Comparison of ENCODE assay signal across 19 cellular contexts in the genomic region with DNA sequence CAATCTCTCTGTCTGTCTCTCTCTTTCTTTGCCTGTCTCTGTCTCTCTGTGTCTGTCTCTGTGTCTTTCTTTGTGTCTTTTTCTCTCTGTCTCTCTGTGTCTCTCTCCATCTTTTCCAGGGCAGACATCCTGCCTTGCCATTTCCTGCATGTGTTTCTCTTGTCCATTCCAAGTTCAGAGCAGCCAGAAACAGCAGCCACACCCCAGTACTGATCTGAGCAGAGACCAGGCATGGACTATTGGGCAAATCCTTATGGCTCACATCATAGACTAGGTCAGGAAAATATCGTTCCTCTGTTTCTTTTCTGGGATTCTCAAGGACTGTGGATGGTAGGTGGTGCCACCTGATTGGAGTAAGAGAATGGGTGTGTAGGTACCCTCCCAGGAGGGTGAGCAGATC.
DNase-seq lines count a peak whose midpoint lies in the region; ATAC-seq and TF ChIP-seq lines count a peak whose summit lies in the region.
"Had no signal": no experiment of that assay in that cellular context is flagged by ENCODE, and none has a peak within 500 bp of the region (broad histone marks: within the 10 kb centered on the region; RNA-seq: fewer than 3 reads in every experiment).

No MANE protein-coding gene starts in this region.

- H3K9me3 Mint-ChIP-seq in activated T-helper 1 cell treated with anti-CD3 and anti-CD28 coated beads, Interleukin-12 subunit alpha, Interleukin-12 subunit beta, Interleukin-2, Interleukin-4 antibody, amounts not matched to agents 30 ng/mL and 10 ng/mL and 1 ng/mL, durations not matched to agents 14 hours and 24 hours and 36 hours: no peaks in the 10 kb centered on the region
- H3K9me3 Mint-ChIP-seq: CD8-positive, alpha-beta T cell; HFFc6 had no signal

- H3K36me3 ChIP-seq in heart right ventricle (no peaks in the 10 kb centered on the region), suprapubic skin (no peaks in the 10 kb centered on the region)
- H3K36me3 ChIP-seq: BLaER1, HAP-1 had no signal

- no peak for DNase-seq in heart right ventricle
- no peak for DNase-seq in cardiac septum (ENCODE audit: low spot score)
- peak; percentile 27 for DNase-seq in AG08395 (ENCODE audit: low spot score)
- no peak for DNase-seq in activated T-helper 1 cell treated with anti-CD3 and anti-CD28 coated beads, Interleukin-12 subunit alpha, Interleukin-12 subunit beta, Interleukin-2, Interleukin-4 antibody, amounts not matched to agents 30 ng/mL and 10 ng/mL and 1 ng/mL, durations not matched to agents 14 hours and 24 hours and 36 hours (ENCODE audit: low spot score)
- peak; percentile 5 for DNase-seq in fibroblast of the aortic adventitia (ENCODE audit: low read depth)
- DNase-seq in suprapubic skin (ENCODE audit: low spot score in 2 of 2): no peak
- no peak for DNase-seq in MV-4-11 (lab: John Stamatoyannopoulos, UW)
- DNase-seq: Caco-2; CD4-positive, CD25-positive, alpha-beta regulatory T cell; CD8-positive, alpha-beta T cell; DMS153; DND-41; GOT3; HFFc6 had no signal

- no peak overlapping the region for H3K4me3 ChIP-seq in heart right ventricle
- no peak overlapping the region for H3K4me3 ChIP-seq in fibroblast of the aortic adventitia (ENCODE audit: low read depth, low read length)
- no peak overlapping the region for H3K4me3 ChIP-seq in suprapubic skin
- H3K4me3 ChIP-seq: BLaER1, HAP-1 had no signal

- no peaks in the 10 kb centered on the region for H3K4me1 Mint-ChIP-seq in activated T-helper 1 cell treated with anti-CD3 and anti-CD28 coated beads, Interleukin-12 subunit alpha, Interleukin-12 subunit beta, Interleukin-2, Interleukin-4 antibody, amounts not matched to agents 30 ng/mL and 10 ng/mL and 1 ng/mL, durations not matched to agents 14 hours and 24 hours and 36 hours (ENCODE audit: low read depth)
- H3K4me1 Mint-ChIP-seq: CD4-positive, CD25-positive, alpha-beta regulatory T cell had no signal

- intact Hi-C loops in heart right ventricle (cut with DNase I) (no loop called here), cardiac septum (cut with DNase I) (no loop called here)
- intact Hi-C loops in activated T-helper 1 cell treated with anti-CD3 and anti-CD28 coated beads, Interleukin-12 subunit alpha, Interleukin-12 subunit beta, Interleukin-2, Interleukin-4 antibody, amounts not matched to agents 30 ng/mL and 10 ng/mL and 1 ng/mL, durations not matched to agents 14 hours and 24 hours and 36 hours (cut with micrococcal nuclease): no loop called here

- ATAC-seq in heart right ventricle: peak in 6 of 8 donors; percentile 29 to 65 (median 51)
- ATAC-seq in HG03159 (IDR thresholded peaks at IDR 0.05; ENCODE audit: unreplicated experiment): no peak
- ATAC-seq: CD8-positive, alpha-beta T cell had no signal

- H3K9me3 ChIP-seq in heart right ventricle (peaks cover 0 to under 1% (median 0%) of the 10 kb centered on the region in 11 donors), suprapubic skin (no peaks in the 10 kb centered on the region)
- H3K9me3 ChIP-seq: BLaER1, Caco-2, HAP-1 had no signal

- no peak for TF ChIP-seq CTCF in heart right ventricle (IDR thresholded peaks at IDR 0.05)
- no peak for TF ChIP-seq CTCF in fibroblast of the aortic adventitia (IDR thresholded peaks at IDR 0.05; ENCODE audit: insufficient read depth, low read length)
- TF ChIP-seq CTCF in suprapubic skin (IDR thresholded peaks at IDR 0.05): no peak

- no peak overlapping the region for H3K4me3 Mint-ChIP-seq in activated T-helper 1 cell treated with anti-CD3 and anti-CD28 coated beads, Interleukin-12 subunit alpha, Interleukin-12 subunit beta, Interleukin-2, Interleukin-4 antibody, amounts not matched to agents 30 ng/mL and 10 ng/mL and 1 ng/mL, durations not matched to agents 14 hours and 24 hours and 36 hours
- H3K4me3 Mint-ChIP-seq: B cell; CD4-positive, CD25-positive, alpha-beta regulatory T cell; CD8-positive, alpha-beta T cell; HFFc6 had no signal

- TF ChIP-seq EP300 in suprapubic skin (IDR thresholded peaks at IDR 0.05): no peak

- H3K27ac Mint-ChIP-seq in activated T-helper 1 cell treated with anti-CD3 and anti-CD28 coated beads, Interleukin-12 subunit alpha, Interleukin-12 subunit beta, Interleukin-2, Interleukin-4 antibody, amounts not matched to agents 30 ng/mL and 10 ng/mL and 1 ng/mL, durations not matched to agents 14 hours and 24 hours and 36 hours: peak overlapping the region; percentile 49
- H3K27ac Mint-ChIP-seq: B cell; CD4-positive, CD25-positive, alpha-beta regulatory T cell; CD8-positive, alpha-beta T cell; HFFc6 had no signal

- no peaks in the 10 kb centered on the region for H3K36me3 Mint-ChIP-seq in activated T-helper 1 cell treated with anti-CD3 and anti-CD28 coated beads, Interleukin-12 subunit alpha, Interleukin-12 subunit beta, Interleukin-2, Interleukin-4 antibody, amounts not matched to agents 30 ng/mL and 10 ng/mL and 1 ng/mL, durations not matched to agents 14 hours and 24 hours and 36 hours (ENCODE audit: low read depth)
- H3K36me3 Mint-ChIP-seq: CD4-positive, CD25-positive, alpha-beta regulatory T cell; CD8-positive, alpha-beta T cell had no signal

- TF ChIP-seq POLR2A in suprapubic skin (IDR thresholded peaks at IDR 0.05): no peak

- H3K27me3 ChIP-seq in heart right ventricle (peaks cover 0 to 8% (median 0%) of the 10 kb centered on the region in 7 donors), suprapubic skin (peaks cover 12% of the 10 kb centered on the region)

- 46 to 48% methylated on average over 1 of the region's 1 CpG for WGBS in heart right ventricle, 2 donors
- WGBS in suprapubic skin: 64% methylated on average over 1 of the region's 1 CpG

- H3K4me1 ChIP-seq in heart right ventricle (peaks cover 0 to 7% (median 0%) of the 10 kb centered on the region in 9 donors), suprapubic skin (no peaks in the 10 kb centered on the region)
- H3K4me1 ChIP-seq: Caco-2, HAP-1 had no signal

- H3K27ac ChIP-seq in heart right ventricle (peak overlapping the region in 1 of 10 donors; percentile 20), suprapubic skin (no peak overlapping the region)
- H3K27ac ChIP-seq: BLaER1, C4-2B had no signal

- peaks cover 21% of the 10 kb centered on the region for H3K27me3 Mint-ChIP-seq in activated T-helper 1 cell treated with anti-CD3 and anti-CD28 coated beads, Interleukin-12 subunit alpha, Interleukin-12 subunit beta, Interleukin-2, Interleukin-4 antibody, amounts not matched to agents 30 ng/mL and 10 ng/mL and 1 ng/mL, durations not matched to agents 14 hours and 24 hours and 36 hours (ENCODE audit: insufficient read depth)

Comparison
In these comparisons a context has a peak if more than half of its experiments do, and no peak if none do; other contexts are left out.
1. DNase-seq: peak in AG08395 (single experiment) and fibroblast of the aortic adventitia (single experiment); none in heart right ventricle (0 of 2), cardiac septum (single experiment), activated T-helper 1 cell treated with anti-CD3 and anti-CD28 coated beads, Interleukin-12 subunit alpha, Interleukin-12 subunit beta, Interleukin-2, Interleukin-4 antibody, amounts not matched to agents 30 ng/mL and 10 ng/mL and 1 ng/mL, durations not matched to agents 14 hours and 24 hours and 36 hours (single experiment), suprapubic skin (0 of 2) and MV-4-11 (single experiment).